Comparison of ENCODE assay signal across 1 cellular context in genomic region chr20:35334511-35335101, GRCh38.
TF ChIP-seq lines count a peak whose summit lies in the region.

No MANE protein-coding gene starts in this region.

TF ChIP-seq in endothelial cell of umbilical vein, 7 proteins besides CTCF, POLR2A, EP300 and RAD21:
- TF ChIP-seq MYC (IDR thresholded peaks at IDR 0.05; ENCODE audit: low read depth, low read length) (no peak), GATA2 (IDR thresholded peaks at IDR 0.05; ENCODE audit: insufficient read depth, insufficient read length, low read depth, low read length) (no peak)
TF ChIP-seq in endothelial cell of umbilical vein: peak in this region for 0.
